11 cellular contexts compared by ENCODE assay signal in the genomic region with DNA sequence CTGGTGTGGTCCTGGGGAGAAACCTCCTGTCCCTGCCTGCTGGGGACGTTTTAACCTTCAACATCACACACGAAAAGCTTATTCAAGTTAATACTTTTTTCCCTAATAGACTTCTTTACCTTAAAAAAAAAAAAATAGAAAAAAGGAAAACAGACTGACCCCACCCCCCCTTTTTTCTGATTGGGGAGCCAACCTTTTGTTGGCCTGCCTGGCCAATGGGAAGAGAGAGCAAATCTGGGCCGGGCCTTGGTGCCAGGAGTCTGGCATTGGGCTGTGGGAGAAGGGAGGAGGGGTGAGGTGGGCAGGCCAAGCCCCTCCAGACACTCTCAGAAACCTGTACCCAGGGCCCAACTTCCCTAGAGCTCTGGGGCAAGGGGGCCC. TPM values are rescaled to one million over a fixed set of nuclear protein-coding genes. Genes with fewer than 3 reads are reported as not detected.
A peak's percentile ranks its signal among the peaks of the same experiment; 100 is the strongest.
DNase-seq lines count a peak whose midpoint lies in the region; ATAC-seq and TF ChIP-seq lines count a peak whose summit lies in the region.
"Had no signal": no experiment of that assay in that cellular context is flagged by ENCODE, and none has a peak within 500 bp of the region (broad histone marks: within the 10 kb centered on the region; RNA-seq: fewer than 3 reads in every experiment).

No MANE protein-coding gene starts in this region.

- no peak overlapping the region for H3K27ac Mint-ChIP-seq in WTC11

- TF ChIP-seq CTCF in WTC11 (IDR thresholded peaks at IDR 0.05): no peak

- peaks cover 34% of the 10 kb centered on the region for H3K4me1 Mint-ChIP-seq in WTC11

- no peak overlapping the region for H2AFZ ChIP-seq in ACC112 (ENCODE audit: low read length, unreplicated experiment)

- ATAC-seq in WTC11 (peak; percentile 8; the same call in 1 of the 2 replicates), HG02970 (IDR thresholded peaks at IDR 0.05; ENCODE audit: low FRiP score, unreplicated experiment) (no peak)

- CTCF ChIA-PET in WTC11 (lab: Charles Lee): interaction anchor here (1.1 to 9.2 kb wide), 8 partner anchors 15 to 122 kb away, joined by 3 to 119 read pairs (median 12); partner anchors contain the start of gene CBX4

- H3K4me1 ChIP-seq in ACC112 (ENCODE audit: control insufficient read depth, insufficient read depth, low read length, unreplicated experiment): peaks cover 20% of the 10 kb centered on the region

- H3K36me3 ChIP-seq in ACC112 (ENCODE audit: insufficient read depth, low read length): no peaks in the 10 kb centered on the region
- no peaks in the 10 kb centered on the region for H3K36me3 ChIP-seq in H7 (replicated peaks; ENCODE audit: control insufficient read depth, insufficient read depth, low read length)
- H3K36me3 ChIP-seq: prostate gland had no signal

- POLR2A ChIA-PET in WTC11 (lab: Charles Lee): no interaction called here

- no peaks in the 10 kb centered on the region for H3K36me3 Mint-ChIP-seq in WTC11

- no peaks in the 10 kb centered on the region for H3K9me3 Mint-ChIP-seq in WTC11

- H3K4me3 ChIP-seq in ACC112 (ENCODE audit: low read depth, low read length) (peak overlapping the region; percentile 75), H7 (ENCODE audit: insufficient read depth, low read depth, low read length) (no peak overlapping the region)
- H3K4me3 ChIP-seq: prostate gland had no signal

- H3K27me3 ChIP-seq in ACC112 (ENCODE audit: insufficient read depth, low read length) (peaks cover 50% of the 10 kb centered on the region), H7 (ENCODE audit: control insufficient read depth, insufficient read depth, low read length) (peaks cover 91% of the 10 kb centered on the region)

- DNase-seq in H7 (peak; percentile 94), WTC11 (ENCODE audit: low spot score) (peak; percentile 63), iris pigment epithelial cell (ENCODE audit: low read depth) (peak; percentile 62), NCI-H526 treated with DMSO at 0.1 percent for 48 hours (lab: John Stamatoyannopoulos, UW) (no peak), glomerular visceral epithelial cell (ENCODE audit: extremely low spot score) (no peak), NCI-H146 treated with DMSO at 0.1 percent for 48 hours (lab: John Stamatoyannopoulos, UW; ENCODE audit: unreplicated experiment) (no peak)
- DNase-seq: DMS53, OCI-M1 had no signal

- H3K4me3 Mint-ChIP-seq in WTC11: peak overlapping the region; percentile 60

- H3K27me3 Mint-ChIP-seq in WTC11 (ENCODE audit: low read depth): peaks cover 92% of the 10 kb centered on the region

- no peaks in the 10 kb centered on the region for H3K79me2 ChIP-seq in ACC112 (ENCODE audit: control insufficient read depth, insufficient read depth, low read length, unreplicated experiment)

- peak overlapping the region; percentile 38; the same call in 1 of the 2 replicates for H3K27ac ChIP-seq in ACC112 (ENCODE audit: low read depth, low read length)
- H3K27ac ChIP-seq: prostate gland had no signal

TF ChIP-seq in WTC11, 78 proteins besides CTCF, POLR2A, EP300 and RAD21:
- TF ChIP-seq ZNF416 (CRISPR knock-in tag; IDR thresholded peaks at IDR 0.05) (no peak), NFYB (CRISPR knock-in tag; conservative IDR thresholded peaks at IDR 0.05; ENCODE audit: low read depth) (peak; percentile 57)

RNA-seq across cellular contexts. Expression of gene CBX8, which starts 3.0 kb away (rescaled TPM):
- 1.4 and 1.9 TPM in 2 replicates for total RNA-seq in H7 (2014; rRNA removed; shearing (Covaris generic))
- total RNA-seq in WTC11 (2021): 1.8 to 2.1 TPM (median 2.0 TPM) in 3 replicates

RNA-seq across cellular contexts. Expression of gene CBX2, which starts 16.0 kb away (rescaled TPM):
- 89.1 and 97.4 TPM in 2 replicates for total RNA-seq in H7 (2014; rRNA removed; shearing (Covaris generic))
- 78.1 to 85.5 TPM (median 78.7 TPM) in 3 replicates for total RNA-seq in WTC11 (2021)

RNA-seq across cellular contexts. Expression of gene CBX4, which starts 45.3 kb away (rescaled TPM):
- 6.4 and 6.6 TPM in 2 replicates for total RNA-seq in H7 (2014; rRNA removed; shearing (Covaris generic))
- total RNA-seq in WTC11 (2021): 3.2 to 3.9 TPM (median 3.3 TPM) in 3 replicates

Comparison
In these comparisons a context has a peak if more than half of its experiments do, and no peak if none do; other contexts are left out.
1. DNase-seq: peak in H7 (single experiment), WTC11 (single experiment) and iris pigment epithelial cell (single experiment); none in NCI-H526 treated with DMSO at 0.1 percent for 48 hours (single experiment), glomerular visceral epithelial cell (single experiment) and NCI-H146 treated with DMSO at 0.1 percent for 48 hours (single experiment).